In genomic region chr12:122752464-122753212, GRCh38 we compare ENCODE assay signal across 1 cellular context.
TF ChIP-seq lines count a peak whose summit lies in the region.

Gene DENR, plus strand, starts transcription at chr12:122752824. Its CDS starts 878 bp downstream, at chr12:122753702.

TF ChIP-seq in IMR-90, 13 proteins besides CTCF, POLR2A, EP300 and RAD21 (continued from another document):
- TF ChIP-seq ELK1 (IDR thresholded peaks at IDR 0.05; ENCODE audit: borderline replicate concordance, low read depth, low read length) = 0 out of 2 replicates have a peak, but pooled peaks have one; percentile 56
